1 cellular context compared by ENCODE assay signal in genomic region chr3:179604336-179605078, GRCh38.
TF ChIP-seq lines count a peak whose summit lies in the region.

Gene MRPL47, minus strand, starts transcription at chr3:179604638. Its CDS starts 14 bp downstream, at chr3:179604624.
Gene NDUFB5, plus strand, starts transcription at chr3:179604794. Its CDS starts 22 bp downstream, at chr3:179604816.

TF ChIP-seq in HepG2, 621 proteins besides CTCF, POLR2A, EP300 and RAD21 (continued from another document and continues in another):
- no peak for TF ChIP-seq ZNF276 (CRISPR knock-in tag; IDR thresholded peaks at IDR 0.05; ENCODE audit: low read depth)
- no peak for TF ChIP-seq U2AF2 (IDR thresholded peaks at IDR 0.05; ENCODE audit: low read depth, low read length)
- TF ChIP-seq SRF (IDR thresholded peaks at IDR 0.05; ENCODE audit: low read depth, low read length), result no peak
- TF ChIP-seq TBP (CRISPR knock-in tag; IDR thresholded peaks at IDR 0.05), result no peak
- TF ChIP-seq DMAP1 (CRISPR knock-in tag; IDR thresholded peaks at IDR 0.05), result peak; percentile 93
- no peak for TF ChIP-seq ATF4 (CRISPR knock-in tag; IDR thresholded peaks at IDR 0.05)
- no peak for TF ChIP-seq PLSCR1 (CRISPR knock-in tag; IDR thresholded peaks at IDR 0.05; ENCODE audit: borderline replicate concordance)
- TF ChIP-seq ZNF768 (CRISPR knock-in tag; IDR thresholded peaks at IDR 0.05), result peak; percentile 61; the same call in 1 of the 2 replicates
- TF ChIP-seq KLF6 (CRISPR knock-in tag; IDR thresholded peaks at IDR 0.05), result no peak
- no peak for TF ChIP-seq ZNF468 (CRISPR knock-in tag; IDR thresholded peaks at IDR 0.05)
- TF ChIP-seq TBL1XR1 (IDR thresholded peaks at IDR 0.05; ENCODE audit: borderline replicate concordance, low read length, partially characterized antibody), result peak; percentile 17
- TF ChIP-seq WIZ (CRISPR knock-in tag; IDR thresholded peaks at IDR 0.05), result no peak
- no peak for TF ChIP-seq CAMTA2 (CRISPR knock-in tag; IDR thresholded peaks at IDR 0.05; ENCODE audit: borderline replicate concordance)
- TF ChIP-seq ATF7 (IDR thresholded peaks at IDR 0.05), result no peak
- TF ChIP-seq ATF7 (CRISPR knock-in tag; IDR thresholded peaks at IDR 0.05), result no peak
- no peak for TF ChIP-seq DMTF1 (CRISPR knock-in tag; IDR thresholded peaks at IDR 0.05)
- no peak for TF ChIP-seq ZNF547 (CRISPR knock-in tag; IDR thresholded peaks at IDR 0.05)
- no peak for TF ChIP-seq ZNF773 (CRISPR knock-in tag; IDR thresholded peaks at IDR 0.05; ENCODE audit: borderline replicate concordance)
- TF ChIP-seq HES4 (CRISPR knock-in tag; IDR thresholded peaks at IDR 0.05; ENCODE audit: borderline replicate concordance), result no peak
- no peak for TF ChIP-seq ZNF713 (CRISPR knock-in tag; IDR thresholded peaks at IDR 0.05)
- no peak for TF ChIP-seq SIN3A (IDR thresholded peaks at IDR 0.05; ENCODE audit: borderline replicate concordance, low read depth, low read length)
- TF ChIP-seq MBNL3 (CRISPR knock-in tag; conservative IDR thresholded peaks at IDR 0.05), result no peak
- TF ChIP-seq ATF1 (CRISPR knock-in tag; IDR thresholded peaks at IDR 0.05), result peak; percentile 96
- no peak for TF ChIP-seq ZSCAN5A (CRISPR knock-in tag; IDR thresholded peaks at IDR 0.05; ENCODE audit: borderline replicate concordance)
- TF ChIP-seq ZNF569 (CRISPR knock-in tag; IDR thresholded peaks at IDR 0.05; ENCODE audit: borderline replicate concordance), result no peak
- no peak for TF ChIP-seq ZFP36L2 (CRISPR knock-in tag; IDR thresholded peaks at IDR 0.05)
- TF ChIP-seq ZNF770 (CRISPR knock-in tag; IDR thresholded peaks at IDR 0.05), result 0 out of 2 replicates have a peak, but pooled peaks have one; percentile 32
- TF ChIP-seq YY1 (IDR thresholded peaks at IDR 0.05; ENCODE audit: insufficient read depth, insufficient replicate concordance, low read depth, low read length), result peak; percentile 100
- no peak for TF ChIP-seq TRIM22 (IDR thresholded peaks at IDR 0.05)
- no peak for TF ChIP-seq ZNF543 (CRISPR knock-in tag; IDR thresholded peaks at IDR 0.05)
- TF ChIP-seq SP1 (IDR thresholded peaks at IDR 0.05), result no peak
- TF ChIP-seq SP1 (CRISPR knock-in tag; IDR thresholded peaks at IDR 0.05), result peak; percentile 46; the same call in 1 of the 2 replicates
- TF ChIP-seq ZNF3 (CRISPR knock-in tag; IDR thresholded peaks at IDR 0.05), result no peak
- no peak for TF ChIP-seq TFAP4 (IDR thresholded peaks at IDR 0.05; ENCODE audit: borderline replicate concordance, low read depth)
- TF ChIP-seq PBX3 (CRISPR knock-in tag; IDR thresholded peaks at IDR 0.05; ENCODE audit: borderline replicate concordance), result no peak
- TF ChIP-seq TARDBP (CRISPR knock-in tag; IDR thresholded peaks at IDR 0.05), result no peak
- no peak for TF ChIP-seq ZNF160 (CRISPR knock-in tag; IDR thresholded peaks at IDR 0.05)
- no peak for TF ChIP-seq ZNF451 (CRISPR knock-in tag; IDR thresholded peaks at IDR 0.05)
- no peak for TF ChIP-seq ZNF263 (CRISPR knock-in tag; IDR thresholded peaks at IDR 0.05)
- TF ChIP-seq ATF3 (CRISPR knock-in tag; IDR thresholded peaks at IDR 0.05), result no peak
- TF ChIP-seq ZNF615 (CRISPR knock-in tag; IDR thresholded peaks at IDR 0.05; ENCODE audit: borderline replicate concordance), result no peak
- no peak for TF ChIP-seq SMARCE1 (IDR thresholded peaks at IDR 0.05; ENCODE audit: borderline replicate concordance)
- TF ChIP-seq ZNF414 (CRISPR knock-in tag; IDR thresholded peaks at IDR 0.05), result no peak; the same call in 1 of the 2 replicates
- peak; percentile 84 for TF ChIP-seq ZMAT3 (CRISPR knock-in tag; conservative IDR thresholded peaks at IDR 0.05)
- TF ChIP-seq ZNF776 (CRISPR knock-in tag; IDR thresholded peaks at IDR 0.05), result no peak
- TF ChIP-seq SMARCC2 (IDR thresholded peaks at IDR 0.05), result no peak
- peak; percentile 74; the same call in 1 of the 2 replicates for TF ChIP-seq ZNF333 (CRISPR knock-in tag; IDR thresholded peaks at IDR 0.05; ENCODE audit: borderline replicate concordance)
- no peak for TF ChIP-seq ZNF24 (IDR thresholded peaks at IDR 0.05)
- no peak for TF ChIP-seq GTF3A (CRISPR knock-in tag; conservative IDR thresholded peaks at IDR 0.05)
- TF ChIP-seq HNRNPH1 (optimal IDR thresholded peaks at IDR 0.05; ENCODE audit: low read depth, low read length), result no peak
- TF ChIP-seq HIVEP1 (CRISPR knock-in tag; IDR thresholded peaks at IDR 0.05), result peak; percentile 62; the same call in 1 of the 2 replicates
- peak; percentile 48; the same call in 1 of the 2 replicates for TF ChIP-seq TFE3 (CRISPR knock-in tag; IDR thresholded peaks at IDR 0.05)
